Comparison of ENCODE assay signal across 15 cellular contexts in the genomic region with DNA sequence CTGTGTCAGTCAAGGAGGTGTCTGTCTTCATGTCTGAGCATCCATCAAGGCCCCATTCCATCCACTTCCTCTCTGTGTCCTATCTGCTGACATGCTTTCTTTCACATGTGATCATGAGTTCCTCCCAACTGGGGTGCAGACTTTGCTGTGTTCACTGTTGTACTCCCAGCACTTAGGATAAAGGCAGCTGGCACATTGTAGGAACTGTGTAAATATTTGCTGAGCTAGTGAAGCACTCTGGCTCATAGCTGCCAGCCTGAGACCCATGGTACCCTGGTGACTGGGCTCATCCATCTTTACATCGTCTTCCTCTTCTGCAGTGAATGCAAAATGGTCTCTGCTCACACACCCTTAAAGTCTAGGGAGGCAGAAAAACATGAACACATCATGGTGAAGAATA.
DNase-seq lines count a peak whose midpoint lies in the region; ATAC-seq and TF ChIP-seq lines count a peak whose summit lies in the region.
"Had no signal": no experiment of that assay in that cellular context is flagged by ENCODE, and none has a peak within 500 bp of the region (broad histone marks: within the 10 kb centered on the region; RNA-seq: fewer than 3 reads in every experiment).

No MANE protein-coding gene starts in this region.

- DNase-seq in NCI-H748 (lab: John Stamatoyannopoulos, UW; ENCODE audit: unreplicated experiment) (peak; percentile 61), NCI-H748 treated with DMSO at 0.1 percent for 48 hours (lab: John Stamatoyannopoulos, UW) (no peak), NCI-H345 (lab: John Stamatoyannopoulos, UW) (peak; percentile 51), SHP77 treated with DMSO at 0.1 percent for 48 hours (lab: John Stamatoyannopoulos, UW) (peak; percentile 47), upper lobe of right lung (no peak), dorsolateral prefrontal cortex (no peak)
- DNase-seq in activated CD4-positive, alpha-beta T cell treated with anti-CD3 and anti-CD28 coated beads, Interleukin-2, amount 50 U/mL, for 4 hours: no peak
- DNase-seq: CD8-positive, alpha-beta T cell; NCI-H1092 treated with DMSO at 0.1 percent for 48 hours; NCI-H187; NCI-H524 treated with DMSO at 0.1 percent for 48 hours; PC-9 had no signal

- H3K27me3 ChIP-seq in upper lobe of right lung (no peaks in the 10 kb centered on the region), dorsolateral prefrontal cortex (peaks cover 0 to 8% (median 0%) of the 10 kb centered on the region in 45 donors)
- H3K27me3 ChIP-seq: BLaER1 had no signal

- H3K27ac ChIP-seq in upper lobe of right lung (no peak overlapping the region), dorsolateral prefrontal cortex (no peak overlapping the region)
- H3K27ac ChIP-seq: BLaER1, KMS-11, PC-9 had no signal

- H3K4me1 ChIP-seq in upper lobe of right lung: no peaks in the 10 kb centered on the region

- ATAC-seq in upper lobe of right lung (peak; percentile 83), HG02884 (IDR thresholded peaks at IDR 0.05; ENCODE audit: unreplicated experiment) (no peak)
- ATAC-seq: CD8-positive, alpha-beta T cell had no signal

- H3K4me3 ChIP-seq in upper lobe of right lung: no peak overlapping the region
- no peak overlapping the region for H3K4me3 ChIP-seq in dorsolateral prefrontal cortex
- H3K4me3 ChIP-seq: BLaER1, PC-9 had no signal

- intact Hi-C loops in upper lobe of right lung (cut with DNase I): no loop called here
- intact Hi-C loops in dorsolateral prefrontal cortex (cut with DNase I): no loop called here

- H3K36me3 ChIP-seq in upper lobe of right lung: no peaks in the 10 kb centered on the region
- H3K36me3 ChIP-seq: BLaER1 had no signal

- TF ChIP-seq CTCF in upper lobe of right lung (IDR thresholded peaks at IDR 0.05) (no peak), dorsolateral prefrontal cortex (IDR thresholded peaks at IDR 0.05 in 54 of 56, conservative IDR thresholded peaks at IDR 0.05 in 2 of 56; ENCODE audit: low read depth in 1 of 56, partially characterized antibody in 56 of 56) (no peak)

- no peaks in the 10 kb centered on the region for H3K9me3 ChIP-seq in upper lobe of right lung
- H3K9me3 ChIP-seq: BLaER1 had no signal

Comparison
In these comparisons a context has a peak if more than half of its experiments do, and no peak if none do; other contexts are left out.
1. DNase-seq: peak in NCI-H748 (single experiment), NCI-H345 (single experiment) and SHP77 treated with DMSO at 0.1 percent for 48 hours (single experiment); none in NCI-H748 treated with DMSO at 0.1 percent for 48 hours (single experiment), upper lobe of right lung (single experiment), activated CD4-positive, alpha-beta T cell treated with anti-CD3 and anti-CD28 coated beads, Interleukin-2, amount 50 U/mL, for 4 hours (0 of 2) and dorsolateral prefrontal cortex (0 of 10).